In the genomic region with DNA sequence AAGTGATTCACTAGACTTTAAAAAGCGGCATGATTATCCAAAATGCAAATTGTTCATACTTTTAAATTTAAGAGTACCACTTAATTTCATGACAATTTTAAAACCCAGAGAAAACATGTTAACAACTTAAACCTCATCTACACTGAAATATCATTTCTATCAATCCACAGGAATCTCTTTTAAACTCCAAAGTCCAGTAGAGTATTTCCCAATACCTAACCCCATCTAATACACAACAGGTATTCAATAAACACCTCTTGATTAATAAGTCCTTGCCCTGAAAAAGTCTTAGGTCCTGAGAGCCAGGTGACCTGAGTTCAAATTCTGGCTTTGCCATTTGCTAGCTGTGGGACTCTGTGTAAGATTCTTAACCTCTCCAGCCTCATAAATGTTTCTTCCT, we compare ENCODE assay signal across 1 cellular context.
A peak's percentile ranks its signal among the peaks of the same experiment; 100 is the strongest.
TF ChIP-seq lines count a peak whose summit lies in the region.

No MANE protein-coding gene starts in this region.

TF ChIP-seq in K562, 482 proteins besides CTCF, POLR2A, EP300 and RAD21:
- TF ChIP-seq CEBPB (tag; IDR thresholded peaks at IDR 0.05): 0 out of 2 replicates have a peak, but pooled peaks have one; percentile 8
- no peak for TF ChIP-seq SMARCC2 (IDR thresholded peaks at IDR 0.05; ENCODE audit: low read depth)
